ENCODE assay signal across 8 cellular contexts in genomic region chrX:154487518-154488290, GRCh38. TPM values are rescaled to one million over a fixed set of nuclear protein-coding genes. Genes with fewer than 3 reads are reported as not detected.
A peak's percentile ranks its signal among the peaks of the same experiment; 100 is the strongest.
DNase-seq lines count a peak whose midpoint lies in the region; ATAC-seq and TF ChIP-seq lines count a peak whose summit lies in the region.

No MANE protein-coding gene starts in this region.

- peaks cover 15% of the 10 kb centered on the region for H3K79me2 ChIP-seq in HCT116 (ENCODE audit: insufficient read depth, low read length)
- H3K79me2 ChIP-seq in osteoblast (ENCODE audit: insufficient read depth, low read length): peaks cover 22% of the 10 kb centered on the region

- H3K4me2 ChIP-seq in HCT116 (ENCODE audit: low read length) (peak overlapping the region; percentile 70; the same call in 1 of the 2 replicates), osteoblast (ENCODE audit: insufficient read depth, low read length) (no peak overlapping the region)

- no peaks in the 10 kb centered on the region for H4K20me1 ChIP-seq in HCT116 (ENCODE audit: insufficient read depth)
- H4K20me1 ChIP-seq in osteoblast (ENCODE audit: insufficient read depth, low read length): peaks cover 7% of the 10 kb centered on the region

- H3K4me3 ChIP-seq in HCT116 (replicated peaks in 1 of 2; ENCODE audit: low read depth in 1 of 2, low read length in 2 of 2) (no peak overlapping the region), osteoblast (ENCODE audit: insufficient read depth, low read length) (no peak overlapping the region), left lung (no peak overlapping the region), breast epithelium (no peak overlapping the region)

- no peaks in the 10 kb centered on the region for H3K9me3 ChIP-seq in CD4-positive, alpha-beta T cell (ENCODE audit: control insufficient read depth, low read length)
- H3K9me3 ChIP-seq in HCT116 (ENCODE audit: control insufficient read depth in 1 of 2, insufficient read depth in 1 of 2, low read depth in 1 of 2, low read length in 2 of 2) (no peaks in the 10 kb centered on the region), osteoblast (ENCODE audit: low read depth, low read length) (no peaks in the 10 kb centered on the region), left lung (no peaks in the 10 kb centered on the region), breast epithelium (no peaks in the 10 kb centered on the region)

- peaks cover 11% of the 10 kb centered on the region for H3K4me1 Mint-ChIP-seq in CD4-positive, alpha-beta T cell (ENCODE audit: low read depth)
- H3K4me1 Mint-ChIP-seq in brain: peaks cover 20% of the 10 kb centered on the region

- H3K27ac Mint-ChIP-seq in CD4-positive, alpha-beta T cell: peak overlapping the region; percentile 83
- peak overlapping the region in 1 of 5 experiments; percentile 49 for H3K27ac Mint-ChIP-seq in brain

- peaks cover 7 to 36% of the 10 kb centered on the region in 2 experiments; a peak in 3 of 4 replicates for H3K4me1 ChIP-seq in HCT116 (ENCODE audit: control insufficient read depth in 1 of 2, insufficient read depth in 2 of 2, low read length in 2 of 2)
- peaks cover 10% of the 10 kb centered on the region for H3K4me1 ChIP-seq in osteoblast (ENCODE audit: insufficient read depth, low read length)
- peaks cover 6 to 46% of the 10 kb centered on the region in 2 donors for H3K4me1 ChIP-seq in left lung
- H3K4me1 ChIP-seq in breast epithelium: peaks cover 0 to 7% of the 10 kb centered on the region in 2 donors

- H2AFZ ChIP-seq in HCT116 (ENCODE audit: low read depth, low read length, poor library complexity, severe bottlenecking) (no peak overlapping the region), osteoblast (ENCODE audit: low read length) (no peak overlapping the region)

- intact Hi-C loops in CD4-positive, alpha-beta T cell (cut with DNase I, micrococcal nuclease): loop anchor here (2.0 to 10.0 kb wide), 2 partner anchors 29 to 53 kb away; partner anchors contain the start of genes FAM3A (in 1 of the 2) and GDI1 (in 1 of the 2)
- intact Hi-C loops in HCT116 (cut with micrococcal nuclease) (no loop called here), left lung (cut with DNase I) (no loop called here), breast epithelium (cut with DNase I; ENCODE audit: low total_unique reads) (no loop called here)

- CTCF ChIA-PET in CD4-positive, alpha-beta T cell (lab: Charles Lee): no interaction called here
- CTCF ChIA-PET in HCT116 (lab: Charles Lee): interaction anchor here (1.1 kb wide), 1 partner anchor 114 kb away, joined by 3 read pairs; no protein-coding TSS in a partner anchor

- H3K36me3 ChIP-seq in HCT116 (ENCODE audit: control insufficient read depth in 1 of 2, insufficient read depth in 2 of 2, low read length in 2 of 2) (peaks cover 0 to 10% of the 10 kb centered on the region in 2 experiments; a peak in 1 of 4 replicates), osteoblast (ENCODE audit: insufficient read depth, low read length) (peaks cover 20% of the 10 kb centered on the region), left lung (peaks cover 0 to 17% of the 10 kb centered on the region in 2 donors), breast epithelium (no peaks in the 10 kb centered on the region)

- POLR2A ChIA-PET in CD4-positive, alpha-beta T cell (lab: Charles Lee): interaction anchor here (1.1 to 3.0 kb wide), 5 partner anchors 10 to 88 kb away, joined by 3 to 18 read pairs (median 3); partner anchors contain the start of gene FAM3A
- POLR2A ChIA-PET in HCT116 (lab: Charles Lee): no interaction called here

- no peak for DNase-seq in CD4-positive, alpha-beta T cell
- DNase-seq in HCT116 (ENCODE audit: low read depth, low spot score) (no peak), osteoblast (ENCODE audit: insufficient read length, low spot score, missing footprints) (peak; percentile 81), cortex of kidney (lab: John Stamatoyannopoulos, UW) (no peak), left lung (no peak), breast epithelium (ENCODE audit: low spot score in 2 of 2) (no peak), GM19238 (ENCODE audit: insufficient read length, low spot score) (no peak)

- H3K27ac ChIP-seq in CD4-positive, alpha-beta T cell (ENCODE audit: low read depth, low read length): no peak overlapping the region
- H3K27ac ChIP-seq in HCT116 (ENCODE audit: low read depth, low read length) (peak overlapping the region; percentile 92), osteoblast (ENCODE audit: low read depth, low read length) (no peak overlapping the region), left lung (peak overlapping the region in 1 of 2 donors; percentile 74), breast epithelium (peak overlapping the region in 1 of 2 donors; percentile 77)

- H3K27me3 ChIP-seq in CD4-positive, alpha-beta T cell (ENCODE audit: control insufficient read depth, insufficient read depth, low read length): no peaks in the 10 kb centered on the region
- no peaks in the 10 kb centered on the region for H3K27me3 ChIP-seq in HCT116 (ENCODE audit: insufficient read depth, low read length)
- H3K27me3 ChIP-seq in osteoblast (ENCODE audit: insufficient read depth, low read length): no peaks in the 10 kb centered on the region
- no peaks in the 10 kb centered on the region for H3K27me3 ChIP-seq in left lung
- H3K27me3 ChIP-seq in breast epithelium: peaks cover 0 to 27% of the 10 kb centered on the region in 2 donors

- H3K27me3 Mint-ChIP-seq in CD4-positive, alpha-beta T cell: no peaks in the 10 kb centered on the region
- H3K27me3 Mint-ChIP-seq in brain: peaks cover 4% of the 10 kb centered on the region

- TF ChIP-seq POLR2A in HCT116 (IDR thresholded peaks at IDR 0.05; ENCODE audit: borderline replicate concordance, extremely low read depth, insufficient read depth, insufficient read length) (no peak), breast epithelium (IDR thresholded peaks at IDR 0.05) (no peak)

- H3K9me2 ChIP-seq in HCT116 (ENCODE audit: insufficient read depth): no peaks in the 10 kb centered on the region

- TF ChIP-seq RAD21 in HCT116 (IDR thresholded peaks at IDR 0.05; ENCODE audit: low read depth): no peak

- H3K36me3 Mint-ChIP-seq in CD4-positive, alpha-beta T cell (ENCODE audit: low read depth): peaks cover 6% of the 10 kb centered on the region
- H3K36me3 Mint-ChIP-seq in brain: peaks cover 6% of the 10 kb centered on the region

- BruUV-seq in HCT116 (replicated peaks; lab: Mats Ljungman, UMichigan): no TSS peak

- H3K9ac ChIP-seq in HCT116 (ENCODE audit: low read length): no peak overlapping the region

- no peak for TF ChIP-seq CTCF in CD4-positive, alpha-beta T cell (IDR thresholded peaks at IDR 0.05)
- TF ChIP-seq CTCF in HCT116 (IDR thresholded peaks at IDR 0.05 in 2 of 3, conservative IDR thresholded peaks at IDR 0.05 in 1 of 3; ENCODE audit: borderline replicate concordance in 1 of 3, insufficient read depth in 1 of 3, low read depth in 2 of 3, low read length in 2 of 3): no peak
- TF ChIP-seq CTCF in brain (conservative IDR thresholded peaks at IDR 0.05): no peak
- TF ChIP-seq CTCF in osteoblast (IDR thresholded peaks at IDR 0.05; ENCODE audit: extremely low read depth, low read depth, low read length): no peak
- TF ChIP-seq CTCF in left lung (IDR thresholded peaks at IDR 0.05): no peak
- TF ChIP-seq CTCF in breast epithelium (IDR thresholded peaks at IDR 0.05): no peak

- H3K4me3 Mint-ChIP-seq in CD4-positive, alpha-beta T cell: peak overlapping the region; percentile 88
- H3K4me3 Mint-ChIP-seq in brain: peak overlapping the region; percentile 26 to 85 (median 79)

- RAD21 ChIA-PET in HCT116 (lab: Charles Lee; ENCODE audit: low non-redundant PET in 1 of 2, low total read pairs in 2 of 2, uncharacterized antibody in 2 of 2, unreplicated experiment in 2 of 2): no interaction called here

- no peaks in the 10 kb centered on the region for H3K9me3 Mint-ChIP-seq in CD4-positive, alpha-beta T cell
- peaks cover 0 to 37% (median 13%) of the 10 kb centered on the region in 5 experiments for H3K9me3 Mint-ChIP-seq in brain

- ATAC-seq in CD4-positive, alpha-beta T cell (ENCODE audit: poor library complexity): no peak
- ATAC-seq in HCT116 (no peak), left lung (no peak)

TF ChIP-seq in HCT116, 20 proteins besides CTCF, POLR2A, EP300 and RAD21 (continues in another document):
- TF ChIP-seq FOSL1 (IDR thresholded peaks at IDR 0.05; ENCODE audit: low read depth) (no peak), EZH2phosphoT487 (IDR thresholded peaks at IDR 0.05; ENCODE audit: borderline replicate concordance) (no peak), ZNF274 (IDR thresholded peaks at IDR 0.05; ENCODE audit: low read depth, low read length) (no peak), ELF1 (IDR thresholded peaks at IDR 0.05; ENCODE audit: borderline replicate concordance, low read depth) (no peak)

RNA-seq across cellular contexts. Expression of gene UBL4A, which starts 1.3 kb away (rescaled TPM):
- 1 to 10 TPM; 6.6 to 8.9 TPM for total RNA-seq in CD4-positive, alpha-beta T cell
- 37.4 TPM for total RNA-seq in HCT116 (2021; ENCODE audit: unreplicated experiment)
- 30.0 and 31.5 TPM in 2 replicates for polyA plus RNA-seq in HCT116 (2012)
- 70.4 TPM for polyA plus RNA-seq in brain (ENCODE audit: insufficient read depth, low read depth, low replicate concordance)
- total RNA-seq in osteoblast: 30.4 and 31.5 TPM in 2 replicates
- total RNA-seq in left lung: 10 to 100 TPM; 33.4 to 37.9 TPM
- 10 to 100 TPM; 36.2 to 40.1 (median 38.3) TPM for total RNA-seq in breast epithelium

RNA-seq across cellular contexts. Expression of gene SLC10A3, which starts 2.7 kb away (rescaled TPM):
- total RNA-seq in CD4-positive, alpha-beta T cell: 10 to 100 TPM; 15.7 to 16.4 TPM
- total RNA-seq in HCT116 (2021; ENCODE audit: unreplicated experiment) (16.2 TPM), osteoblast (34.5 and 36.2 TPM in 2 replicates), left lung (10 to 100 TPM; 25.1 to 26.8 TPM), breast epithelium (10 to 100 TPM; 17.0 to 24.0 (median 19.5) TPM)
- 24.9 and 32.9 TPM in 2 replicates for polyA plus RNA-seq in HCT116 (2012)
- polyA plus RNA-seq in brain (ENCODE audit: insufficient read depth, low read depth, low replicate concordance): 12.1 TPM

RNA-seq across cellular contexts. Expression of gene LAGE3, which starts 8.6 kb away (rescaled TPM):
- total RNA-seq in CD4-positive, alpha-beta T cell: 1 to 10 TPM; 5.7 to 6.6 TPM
- total RNA-seq in HCT116 (2021; ENCODE audit: unreplicated experiment) (42.8 TPM), osteoblast (16.5 and 21.7 TPM in 2 replicates), left lung (10 to 100 TPM; 20.9 to 21.0 TPM), breast epithelium (10 to 100 TPM; 21.1 to 38.0 (median 28.8) TPM)
- polyA plus RNA-seq in HCT116 (2012): 46.7 and 51.5 TPM in 2 replicates
- polyA plus RNA-seq in brain (ENCODE audit: insufficient read depth, low read depth, low replicate concordance): 63.1 TPM

RNA-seq across cellular contexts. Expression of gene FAM3A, which starts 28.3 kb away (rescaled TPM):
- 10 to 100 TPM; 36.1 to 38.2 TPM for total RNA-seq in CD4-positive, alpha-beta T cell
- total RNA-seq in HCT116 (2021; ENCODE audit: unreplicated experiment) (15.6 TPM), osteoblast (20.6 and 21.4 TPM in 2 replicates), left lung (10 to 100 TPM; 35.3 to 43.6 TPM), breast epithelium (10 to 100 TPM; 38.8 to 42.6 (median 41.3) TPM)
- 16.2 and 16.9 TPM in 2 replicates for polyA plus RNA-seq in HCT116 (2012)
- polyA plus RNA-seq in brain (ENCODE audit: insufficient read depth, low read depth, low replicate concordance): 83.7 TPM

RNA-seq across cellular contexts. Expression of gene PLXNA3, which starts 29.6 kb away (rescaled TPM):
- 10 to 100 TPM; 35.1 to 38.1 TPM for total RNA-seq in CD4-positive, alpha-beta T cell
- total RNA-seq in HCT116 (2021; ENCODE audit: unreplicated experiment) (89.3 TPM), osteoblast (15.9 and 18.8 TPM in 2 replicates), left lung (10 to 100 TPM; 62.4 to 83.6 TPM), breast epithelium (10 to 100 TPM in 2 of 3 donors, 1 to 10 TPM in 1; 6.1 to 10.8 (median 10.1) TPM)
- 81.6 and 98.2 TPM in 2 replicates for polyA plus RNA-seq in HCT116 (2012)
- 77.4 TPM for polyA plus RNA-seq in brain (ENCODE audit: insufficient read depth, low read depth, low replicate concordance)

Comparison
In these comparisons a context has a peak if more than half of its experiments do, and no peak if none do; other contexts are left out.
1. intact Hi-C loops: an anchor here in CD4-positive, alpha-beta T cell (2.0 to 10.0 kb wide); none called in HCT116, left lung and breast epithelium.